ENCODE assay signal across 6 cellular contexts in the genomic region with DNA sequence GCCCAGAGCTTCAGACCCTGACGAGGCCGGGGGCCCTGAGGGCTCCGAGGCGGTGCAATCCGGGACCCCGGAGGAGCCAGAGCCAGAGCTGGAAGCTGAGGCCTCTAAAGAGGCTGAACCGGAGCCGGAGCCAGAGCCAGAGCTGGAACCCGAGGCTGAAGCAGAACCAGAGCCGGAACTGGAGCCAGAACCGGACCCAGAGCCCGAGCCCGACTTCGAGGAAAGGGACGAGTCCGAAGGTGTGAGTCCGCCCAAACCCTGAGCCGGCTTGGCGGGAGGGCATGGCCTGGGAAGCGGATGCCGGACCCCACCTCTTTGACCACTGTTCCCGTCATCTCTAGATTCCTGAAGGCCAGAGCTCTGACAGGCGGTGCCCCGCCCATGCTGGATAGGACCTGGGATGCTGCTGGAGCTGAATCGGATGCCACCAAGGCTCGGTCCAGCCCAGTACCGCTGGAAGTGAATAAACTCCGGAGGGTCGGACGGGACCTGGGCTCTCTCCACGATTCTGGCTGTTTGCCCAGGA. TPM values are rescaled to one million over a fixed set of nuclear protein-coding genes. Genes with fewer than 3 reads are reported as not detected.
A peak's percentile ranks its signal among the peaks of the same experiment; 100 is the strongest.
DNase-seq lines count a peak whose midpoint lies in the region; ATAC-seq and TF ChIP-seq lines count a peak whose summit lies in the region.

No MANE protein-coding gene starts in this region.

- H3K4me1 ChIP-seq in Caco-2 (peaks cover 29% of the 10 kb centered on the region), adrenal gland (replicated peaks in 1 of 2) (peaks cover 43 to 58% of the 10 kb centered on the region in 2 donors), mucosa of stomach (ENCODE audit: control insufficient read depth, insufficient read depth, low read length) (peaks cover 51% of the 10 kb centered on the region)

- no peaks in the 10 kb centered on the region for H3K9me3 ChIP-seq in Caco-2
- H3K9me3 ChIP-seq in adrenal gland (replicated peaks in 1 of 3): no peaks in the 10 kb centered on the region
- no peaks in the 10 kb centered on the region for H3K9me3 ChIP-seq in mucosa of stomach (ENCODE audit: control insufficient read depth, low read length)

- no peak for TF ChIP-seq CTCF in Caco-2 (IDR thresholded peaks at IDR 0.05; ENCODE audit: insufficient read depth in 1 of 2, low read depth in 1 of 2, low read length in 1 of 2, severe bottlenecking in 1 of 2, unreplicated experiment in 1 of 2)
- no peak for TF ChIP-seq CTCF in adrenal gland (IDR thresholded peaks at IDR 0.05)

- peak overlapping the region; percentile 82 to 98 (median 97) for H3K27ac ChIP-seq in adrenal gland

- 41 to 75% (median 58%) methylated on average over 8 to 31 of the region's 31 CpGs for WGBS in adrenal gland, 4 donors

- H3K9me3 Mint-ChIP-seq in Caco-2 (ENCODE audit: unreplicated experiment): no peaks in the 10 kb centered on the region

- peaks cover 39% of the 10 kb centered on the region for H3K36me3 Mint-ChIP-seq in Caco-2 (ENCODE audit: insufficient read depth, unreplicated experiment)

- no peaks in the 10 kb centered on the region for H3K36me3 ChIP-seq in Caco-2 (ENCODE audit: control insufficient read depth, insufficient read depth, low read length)
- H3K36me3 ChIP-seq in adrenal gland (replicated peaks in 1 of 2): no peaks in the 10 kb centered on the region
- no peaks in the 10 kb centered on the region for H3K36me3 ChIP-seq in mucosa of stomach (ENCODE audit: control insufficient read depth, insufficient read depth, low read length)

- no peak for TF ChIP-seq POLR2A in adrenal gland (IDR thresholded peaks at IDR 0.05)

- H3K27me3 ChIP-seq in Caco-2 (replicated peaks; ENCODE audit: control insufficient read depth, insufficient read depth, low read length) (no peaks in the 10 kb centered on the region), adrenal gland (no peaks in the 10 kb centered on the region), mucosa of stomach (ENCODE audit: control insufficient read depth, insufficient read depth, low read length) (peaks cover 3% of the 10 kb centered on the region)

- no peaks in the 10 kb centered on the region for H3K27me3 Mint-ChIP-seq in Caco-2 (ENCODE audit: insufficient read depth, unreplicated experiment)

- peak overlapping the region; percentile 62 for H3K9ac ChIP-seq in mucosa of stomach (ENCODE audit: low read length)

- H3K4me1 Mint-ChIP-seq in Caco-2 (ENCODE audit: low read depth, unreplicated experiment): peaks cover 43% of the 10 kb centered on the region

- H3K4me3 Mint-ChIP-seq in Caco-2 (ENCODE audit: unreplicated experiment): no peak overlapping the region

- CTCF ChIA-PET in Caco-2 (lab: Charles Lee): interaction anchor here (0.6 to 1.8 kb wide), 7 partner anchors 10 to 1279 kb away, joined by 3 to 4 read pairs (median 3); a partner anchor contains a TSS

- intact Hi-C loops in Caco-2 (cut with micrococcal nuclease; ENCODE audit: unreplicated experiment) (loop anchor here (1.0 kb wide), 1 partner anchor 12 kb away; no protein-coding TSS in a partner anchor), adrenal gland (cut with DNase I) (no loop called here)

- no peak for ATAC-seq in HG03097 (IDR thresholded peaks at IDR 0.05; ENCODE audit: low FRiP score, unreplicated experiment)

- no TSS peak for BruUV-seq in Caco-2 (replicated peaks; lab: Mats Ljungman, UMichigan)

- H3K27ac Mint-ChIP-seq in Caco-2 (ENCODE audit: unreplicated experiment): no peak overlapping the region

- DNase-seq in Caco-2 (no peak), adrenal gland (peak in 1 of 7 donors; percentile 53), inferior parietal cortex (ENCODE audit: extremely low spot score) (no peak), amygdala (lab: John Stamatoyannopoulos, UW) (no peak)

- H3K4me3 ChIP-seq in Caco-2 (ENCODE audit: low read depth, low read length) (peak overlapping the region; percentile 41), adrenal gland (peak overlapping the region in 2 of 4 donors; percentile 4 to 46), mucosa of stomach (ENCODE audit: low read length) (no peak overlapping the region)

- POLR2A ChIA-PET in Caco-2 (lab: Charles Lee): no interaction called here

RNA-seq across cellular contexts. Expression of a gene that starts 4.4 kb away (rescaled TPM):
- 17.4 and 22.4 TPM in 2 replicates for total RNA-seq in Caco-2 (2022)
- 100 to 1,000 TPM in 5 of 8 donors, 10 to 100 TPM in 3; 43.1 to 162 (median 110) TPM for total RNA-seq in adrenal gland
- polyA plus RNA-seq in adrenal gland: 100 to 1,000 TPM in 2 of 3 donors, 10 to 100 TPM in 1; 58.3 to 168 (median 150) TPM

RNA-seq across cellular contexts. Expression of a gene that starts 9.0 kb away (rescaled TPM):
- total RNA-seq in Caco-2 (2022) (22.2 and 28.6 TPM in 2 replicates), adrenal gland (100 to 1,000 TPM in 1 of 8 donors, 10 to 100 TPM in 7; 17.1 to 107 (median 49.8) TPM)
- 100 to 1,000 TPM in 2 of 3 donors, 10 to 100 TPM in 1; 12.6 to 237 (median 112) TPM for polyA plus RNA-seq in adrenal gland

RNA-seq across cellular contexts. Expression of a gene that starts 10.2 kb away (rescaled TPM):
- total RNA-seq in Caco-2 (2022) (39.4 and 52.0 TPM in 2 replicates), adrenal gland (100 to 1,000 TPM in 2 of 8 donors, 10 to 100 TPM in 6; 11.1 to 163 (median 49.4) TPM)
- 100 to 1,000 TPM in 2 of 3 donors, 1 to 10 TPM in 1; 5.9 to 700 (median 234) TPM for polyA plus RNA-seq in adrenal gland

RNA-seq across cellular contexts. Expression of a gene that starts 15.0 kb away (rescaled TPM):
- total RNA-seq in Caco-2 (2022) (27.6 and 31.5 TPM in 2 replicates), adrenal gland (10 to 100 TPM in 7 of 8 donors, 1 to 10 TPM in 1; 3.6 to 58.3 (median 38.8) TPM)
- 10 to 100 TPM in 2 of 3 donors, 1 to 10 TPM in 1; 1.4 to 63.0 (median 27.3) TPM for polyA plus RNA-seq in adrenal gland

RNA-seq across cellular contexts. Expression of a gene that starts 15.1 kb away (rescaled TPM):
- 16.8 and 18.3 TPM in 2 replicates for total RNA-seq in Caco-2 (2022)
- 10 to 100 TPM; 15.6 to 62.7 (median 34.2) TPM for total RNA-seq in adrenal gland
- 10 to 100 TPM in 2 of 3 donors, 1 to 10 TPM in 1; 4.1 to 30.5 (median 19.6) TPM for polyA plus RNA-seq in adrenal gland
